Comparison of ENCODE assay signal across 10 cellular contexts in genomic region chr20:20002101-20002998, GRCh38. TPM values are rescaled to one million over a fixed set of nuclear protein-coding genes. Genes with fewer than 3 reads are reported as not detected.
DNase-seq lines count a peak whose midpoint lies in the region; TF ChIP-seq lines count a peak whose summit lies in the region.
"Had no signal": no experiment of that assay in that cellular context is flagged by ENCODE, and none has a peak within 500 bp of the region (broad histone marks: within the 10 kb centered on the region; RNA-seq: fewer than 3 reads in every experiment).

No MANE protein-coding gene starts in this region.

- no peaks in the 10 kb centered on the region for H3K9me3 ChIP-seq in fibroblast of lung (ENCODE audit: control insufficient read depth, insufficient read depth, low read depth, low read length)
- no peaks in the 10 kb centered on the region for H3K9me3 ChIP-seq in parathyroid adenoma (ENCODE audit: control insufficient read depth, low read length)

- H3K4me3 ChIP-seq in fibroblast of lung (replicated peaks in 1 of 4; ENCODE audit: control extremely low read depth in 1 of 4, insufficient read depth in 1 of 4, low read depth in 3 of 4, low read length in 4 of 4) (peak overlapping the region in 1 of 4 experiments; percentile 9), parathyroid adenoma (ENCODE audit: low read depth, low read length) (no peak overlapping the region)

- TF ChIP-seq CTCF in fibroblast of lung (conservative IDR thresholded peaks at IDR 0.05 in 1 of 2, IDR thresholded peaks at IDR 0.05 in 1 of 2; ENCODE audit: low read depth in 1 of 2, low read length in 2 of 2), result no peak
- TF ChIP-seq CTCF in parathyroid adenoma (IDR thresholded peaks at IDR 0.05), result no peak

- H3K36me3 ChIP-seq in fibroblast of lung (ENCODE audit: control insufficient read depth, insufficient read depth, low read length) (peaks cover 13% of the 10 kb centered on the region), parathyroid adenoma (ENCODE audit: control insufficient read depth, insufficient read depth, low read length) (no peaks in the 10 kb centered on the region)

- H3K9ac ChIP-seq in fibroblast of lung (ENCODE audit: insufficient read depth, low read length), result no peak overlapping the region
- no peak overlapping the region for H3K9ac ChIP-seq in parathyroid adenoma

- H3K4me1 ChIP-seq in fibroblast of lung (ENCODE audit: control insufficient read depth, extremely low read depth, insufficient read depth, low read length) (peaks cover 13% of the 10 kb centered on the region), parathyroid adenoma (peaks cover 41% of the 10 kb centered on the region)

- peak overlapping the region; percentile 6 for H3K27ac ChIP-seq in fibroblast of lung (ENCODE audit: insufficient read depth, low read length)
- H3K27ac ChIP-seq in parathyroid adenoma, result peak overlapping the region; percentile 75

- H3K4me2 ChIP-seq in fibroblast of lung (ENCODE audit: extremely low read depth, insufficient read depth, low read length) (no peak overlapping the region), parathyroid adenoma (ENCODE audit: low read length) (peak overlapping the region; percentile 17)

- DNase-seq in DMS 273 treated with DMSO at 0.1 percent for 48 hours (lab: John Stamatoyannopoulos, UW), result peak; percentile 16
- peak; percentile 74 for DNase-seq in OCI-M1 (lab: John Stamatoyannopoulos, UW)
- DNase-seq in fibroblast of lung (ENCODE audit: low read depth in 2 of 2), result peak in 1 of 2 donors; percentile 85
- no peak for DNase-seq in stimulated activated CD4-positive, alpha-beta T cell treated with anti-CD3 and anti-CD28 coated beads, Interleukin-2, amount 100 ng/mL, for 24 hours
- no peak for DNase-seq in ureter (ENCODE audit: low spot score)
- no peak for DNase-seq in germinal center (ENCODE audit: low spot score)
- DNase-seq in NCI-H146 (lab: John Stamatoyannopoulos, UW), result no peak
- DNase-seq: DND-41 had no signal

- H3K27me3 ChIP-seq in fibroblast of lung (ENCODE audit: control insufficient read depth, insufficient read depth, low read length) (no peaks in the 10 kb centered on the region), parathyroid adenoma (ENCODE audit: control insufficient read depth, insufficient read depth, low read length) (no peaks in the 10 kb centered on the region)

- no peak overlapping the region for H2AFZ ChIP-seq in fibroblast of lung (ENCODE audit: low read length)
- peak overlapping the region; percentile 17 for H2AFZ ChIP-seq in parathyroid adenoma

- no peaks in the 10 kb centered on the region for H4K20me1 ChIP-seq in fibroblast of lung (ENCODE audit: control insufficient read depth, extremely low read depth, insufficient read depth, low read length)

- no peaks in the 10 kb centered on the region for H3K79me2 ChIP-seq in fibroblast of lung (ENCODE audit: control insufficient read depth, insufficient read depth, low read length)
- H3K79me2 ChIP-seq in parathyroid adenoma, result no peaks in the 10 kb centered on the region

RNA-seq across cellular contexts. Expression of gene NAA20, which starts 14.8 kb away (rescaled TPM):
- total RNA-seq in fibroblast of lung (37.8 and 42.4 TPM in 2 replicates), ureter (63.4 TPM)
- polyA plus RNA-seq in fibroblast of lung, result 82.6 and 83.2 TPM in 2 replicates
- polyA plus RNA-seq in fibroblast of lung (2012), result 63.0 and 72.7 TPM in 2 replicates
- 3.9 and 8.1 TPM in 2 replicates for polyA minus RNA-seq in fibroblast of lung (ENCODE audit: low replicate concordance)

RNA-seq across cellular contexts. Expression of gene CRNKL1, which starts 49.9 kb away (rescaled TPM):
- total RNA-seq in fibroblast of lung (32.7 and 37.8 TPM in 2 replicates), ureter (18.7 TPM)
- 16.5 and 19.2 TPM in 2 replicates for polyA plus RNA-seq in fibroblast of lung
- polyA plus RNA-seq in fibroblast of lung (2012), result 18.1 and 18.7 TPM in 2 replicates
- 3.5 and 4.0 TPM in 2 replicates for polyA minus RNA-seq in fibroblast of lung (ENCODE audit: low replicate concordance)

RNA-seq across cellular contexts. Expression of gene CFAP61, which starts 50.0 kb away (rescaled TPM):
- 0.26 TPM in 1 of 2 replicates, not detected in the other for total RNA-seq in fibroblast of lung
- polyA plus RNA-seq in fibroblast of lung, result 0.11 TPM in 1 of 2 replicates, not detected in the other
- not detected in 2 replicates for polyA plus RNA-seq in fibroblast of lung (2012)
- polyA minus RNA-seq in fibroblast of lung (ENCODE audit: low replicate concordance), result not detected in 2 replicates
- total RNA-seq in ureter, result 0.39 TPM
- polyA plus RNA-seq: IgD-negative memory B cell had no signal

Comparison
In these comparisons a context has a peak if more than half of its experiments do, and no peak if none do; other contexts are left out.
1. DNase-seq: peak in DMS 273 treated with DMSO at 0.1 percent for 48 hours (single experiment) and OCI-M1 (single experiment); none in stimulated activated CD4-positive, alpha-beta T cell treated with anti-CD3 and anti-CD28 coated beads, Interleukin-2, amount 100 ng/mL, for 24 hours (0 of 2), ureter (single experiment), germinal center (single experiment) and NCI-H146 (single experiment).